Comparison of ENCODE assay signal across 14 cellular contexts in genomic region chr1:19975423-19976193, GRCh38. TPM values are rescaled to one million over a fixed set of nuclear protein-coding genes. Genes with fewer than 3 reads are reported as not detected.
"Had no signal": no experiment of that assay in that cellular context is flagged by ENCODE, and none has a peak within 500 bp of the region (broad histone marks: within the 10 kb centered on the region; RNA-seq: fewer than 3 reads in every experiment).

No MANE protein-coding gene starts in this region.

- H3K4me3 Mint-ChIP-seq: activated CD8-positive, alpha-beta memory T cell treated with anti-CD3 and anti-CD28 coated beads, Interleukin-2, amount 10 ng/mL, durations not matched to agents 7 days and 5 days; activated naive CD8-positive, alpha-beta T cell treated with anti-CD3 and anti-CD28 coated beads, Interleukin-2, amount 10 ng/mL, durations not matched to agents 7 days and 5 days; activated T-cell treated with anti-CD3 and anti-CD28 coated beads, Interleukin-2, amount 50 U/mL, for 4 hours; neural progenitor cell; stimulated activated naive CD8-positive, alpha-beta T cell treated with anti-CD3 and anti-CD28 coated beads, Interleukin-15, Interleukin-2, amounts not matched to agents 100 ng/mL and 50 ng/mL, for 24 hours had no signal

- H3K4me3 ChIP-seq: dorsolateral prefrontal cortex, left lung, neural progenitor cell, prostate gland, upper lobe of right lung had no signal

- H3K36me3 ChIP-seq: left lung, neural progenitor cell, prostate gland, upper lobe of right lung had no signal

- H3K27me3 ChIP-seq: neural progenitor cell had no signal

- H3K9me3 ChIP-seq: left lung, prostate gland, upper lobe of right lung had no signal

- DNase-seq: activated CD8-positive, alpha-beta memory T cell treated with anti-CD3 and anti-CD28 coated beads, Interleukin-2, amount 10 ng/mL, durations not matched to agents 7 days and 5 days; activated naive CD8-positive, alpha-beta T cell treated with anti-CD3 and anti-CD28 coated beads, Interleukin-2, amount 10 ng/mL, durations not matched to agents 7 days and 5 days; activated T-cell treated with anti-CD3 and anti-CD28 coated beads, Interleukin-2, amount 50 U/mL, for 4 hours; left lung; midbrain; upper lobe of right lung had no signal

- H3K27ac Mint-ChIP-seq: activated CD8-positive, alpha-beta memory T cell treated with anti-CD3 and anti-CD28 coated beads, Interleukin-2, amount 10 ng/mL, durations not matched to agents 7 days and 5 days; activated naive CD8-positive, alpha-beta T cell treated with anti-CD3 and anti-CD28 coated beads, Interleukin-2, amount 10 ng/mL, durations not matched to agents 7 days and 5 days; neural progenitor cell; stimulated activated naive CD8-positive, alpha-beta T cell treated with anti-CD3 and anti-CD28 coated beads, Interleukin-15, Interleukin-2, amounts not matched to agents 100 ng/mL and 50 ng/mL, for 24 hours had no signal

- H3K4me1 ChIP-seq: neural progenitor cell had no signal

- ATAC-seq: activated CD8-positive, alpha-beta memory T cell treated with anti-CD3 and anti-CD28 coated beads, Interleukin-2, amount 10 ng/mL, durations not matched to agents 7 days and 5 days had no signal

- H3K9me3 Mint-ChIP-seq: activated naive CD8-positive, alpha-beta T cell treated with anti-CD3 and anti-CD28 coated beads, Interleukin-2, amount 10 ng/mL, durations not matched to agents 7 days and 5 days; activated T-cell treated with anti-CD3 and anti-CD28 coated beads, Interleukin-2, amount 50 U/mL, for 4 hours; neural progenitor cell; stimulated activated naive CD8-positive, alpha-beta T cell treated with anti-CD3 and anti-CD28 coated beads, Interleukin-15, Interleukin-2, amounts not matched to agents 100 ng/mL and 50 ng/mL, for 24 hours had no signal

- H3K4me1 Mint-ChIP-seq: activated CD8-positive, alpha-beta memory T cell treated with anti-CD3 and anti-CD28 coated beads, Interleukin-2, amount 10 ng/mL, durations not matched to agents 7 days and 5 days had no signal

- H3K27ac ChIP-seq: left lung, neural progenitor cell, prostate gland, upper lobe of right lung had no signal

- H3K36me3 Mint-ChIP-seq: activated CD8-positive, alpha-beta memory T cell treated with anti-CD3 and anti-CD28 coated beads, Interleukin-2, amount 10 ng/mL, durations not matched to agents 7 days and 5 days; activated naive CD8-positive, alpha-beta T cell treated with anti-CD3 and anti-CD28 coated beads, Interleukin-2, amount 10 ng/mL, durations not matched to agents 7 days and 5 days; neural progenitor cell had no signal

RNA-seq across cellular contexts. Expression of gene PLA2G2A, which starts 3.8 kb away (rescaled TPM):
- total RNA-seq: activated CD8-positive, alpha-beta memory T cell treated with anti-CD3 and anti-CD28 coated beads, Interleukin-2, amount 10 ng/mL, durations not matched to agents 7 days and 5 days; activated naive CD8-positive, alpha-beta T cell treated with anti-CD3 and anti-CD28 coated beads, Interleukin-2, amount 10 ng/mL, durations not matched to agents 7 days and 5 days; bronchial epithelial cell; fibroblast of villous mesenchyme; temporal lobe had no signal

RNA-seq across cellular contexts. Expression of gene PLA2G2E, which starts 52.2 kb away (rescaled TPM):
- total RNA-seq: activated CD8-positive, alpha-beta memory T cell treated with anti-CD3 and anti-CD28 coated beads, Interleukin-2, amount 10 ng/mL, durations not matched to agents 7 days and 5 days; activated naive CD8-positive, alpha-beta T cell treated with anti-CD3 and anti-CD28 coated beads, Interleukin-2, amount 10 ng/mL, durations not matched to agents 7 days and 5 days; activated T-cell treated with anti-CD3 and anti-CD28 coated beads, Interleukin-2, amount 50 U/mL, for 4 hours; bronchial epithelial cell; dorsolateral prefrontal cortex; esophagus mucosa; fibroblast of villous mesenchyme; left lung; prostate gland; temporal lobe; upper lobe of right lung had no signal
